16 cellular contexts compared by ENCODE assay signal in genomic region chr17:35789044-35789443, GRCh38. TPM values are rescaled to one million over a fixed set of nuclear protein-coding genes. Genes with fewer than 3 reads are reported as not detected.
DNase-seq lines count a peak whose midpoint lies in the region; ATAC-seq and TF ChIP-seq lines count a peak whose summit lies in the region.
"Had no signal": no experiment of that assay in that cellular context is flagged by ENCODE, and none has a peak within 500 bp of the region (broad histone marks: within the 10 kb centered on the region; RNA-seq: fewer than 3 reads in every experiment).

No MANE protein-coding gene starts in this region.

- no peaks in the 10 kb centered on the region for H3K36me3 ChIP-seq in PC-3 (ENCODE audit: low read depth, low read length)
- no peaks in the 10 kb centered on the region for H3K36me3 ChIP-seq in suprapubic skin

- no peak overlapping the region for H3K27ac Mint-ChIP-seq in effector memory CD8-positive, alpha-beta T cell
- H3K27ac Mint-ChIP-seq: activated CD4-positive, alpha-beta T cell treated with anti-CD3 and anti-CD28 coated beads for 36 hours; CD14-positive monocyte had no signal

- peaks cover 40 to 41% of the 10 kb centered on the region in 2 donors for H3K27me3 Mint-ChIP-seq in effector memory CD8-positive, alpha-beta T cell

- no peaks in the 10 kb centered on the region for H4K20me1 ChIP-seq in PC-3 (ENCODE audit: low read length)

- TF ChIP-seq CTCF in PC-3 (conservative IDR thresholded peaks at IDR 0.05; ENCODE audit: low read depth, low read length) (no peak), suprapubic skin (IDR thresholded peaks at IDR 0.05) (no peak)

- H3K9ac ChIP-seq in PC-3 (ENCODE audit: low read length) = peak overlapping the region; percentile 46

- H2AFZ ChIP-seq in PC-3 (ENCODE audit: low read length) = peak overlapping the region; percentile 23; the same call in 1 of the 2 replicates

- H3K27me3 ChIP-seq in PC-3 (ENCODE audit: low read length) (no peaks in the 10 kb centered on the region), suprapubic skin (peaks cover 4% of the 10 kb centered on the region)

- H3K79me2 ChIP-seq in PC-3 (ENCODE audit: low read length) = no peaks in the 10 kb centered on the region

- H3F3A ChIP-seq in PC-3 (ENCODE audit: low read length, unreplicated experiment) = no peaks in the 10 kb centered on the region

- intact Hi-C loops in PC-3 (cut with micrococcal nuclease) = no loop called here

- TF ChIP-seq EP300 in suprapubic skin (IDR thresholded peaks at IDR 0.05) = no peak

- H3K9me3 ChIP-seq in PC-3 (ENCODE audit: low read length) = no peaks in the 10 kb centered on the region
- no peaks in the 10 kb centered on the region for H3K9me3 ChIP-seq in suprapubic skin

- H3K36me3 Mint-ChIP-seq in effector memory CD8-positive, alpha-beta T cell (ENCODE audit: insufficient read depth) = no peaks in the 10 kb centered on the region
- H3K36me3 Mint-ChIP-seq: CD14-positive monocyte had no signal

- DNase-seq in PC-3 (no peak), mesenteric fat pad (ENCODE audit: low spot score) (peak; percentile 11), suprapubic skin (ENCODE audit: low spot score in 2 of 2) (peak in 1 of 2 donors; percentile 26)
- no peak for DNase-seq in stimulated activated CD4-positive, alpha-beta T cell treated with anti-CD3 and anti-CD28 coated beads, Interleukin-2, amount 100 ng/mL, for 48 hours
- DNase-seq in effector memory CD8-positive, alpha-beta T cell = no peak
- DNase-seq: activated CD4-positive, alpha-beta T cell treated with anti-CD3 and anti-CD28 coated beads for 36 hours; activated T-cell treated with anti-CD3 and anti-CD28 coated beads, Interleukin-2, amount 50 U/mL, for 1 hour; GOT3; stimulated activated naive CD8-positive, alpha-beta T cell treated with anti-CD3 and anti-CD28 coated beads, Interleukin-15, Interleukin-2, amounts not matched to agents 100 U/mL and 50 U/mL, for 24 hours; SW 1271 had no signal

- H3K4me3 Mint-ChIP-seq in effector memory CD8-positive, alpha-beta T cell = no peak overlapping the region
- H3K4me3 Mint-ChIP-seq: activated CD4-positive, alpha-beta T cell treated with anti-CD3 and anti-CD28 coated beads for 36 hours; CD14-positive monocyte had no signal

- 29% methylated on average over 2 of the region's 2 CpGs for WGBS in suprapubic skin

- ATAC-seq in PC-3 = peak; percentile 4; the same call in 1 of the 2 replicates
- no peak for ATAC-seq in HG02852 (IDR thresholded peaks at IDR 0.05; ENCODE audit: unreplicated experiment)
- ATAC-seq in effector memory CD8-positive, alpha-beta T cell (replicated peaks) = no peak
- ATAC-seq in HG03108 (IDR thresholded peaks at IDR 0.05; ENCODE audit: unreplicated experiment) = no peak

- POLR2A ChIA-PET in PC-3 (lab: Charles Lee; ENCODE audit: unreplicated experiment) = no interaction called here

- peak overlapping the region; percentile 67 for H3K4me2 ChIP-seq in PC-3 (ENCODE audit: low read length)

- H3K9me2 ChIP-seq in PC-3 (replicated peaks; ENCODE audit: low read length) = no peaks in the 10 kb centered on the region

- H3K4me1 ChIP-seq in PC-3 (ENCODE audit: insufficient read depth, low read length) (peaks cover 46% of the 10 kb centered on the region), suprapubic skin (peaks cover 72% of the 10 kb centered on the region)

- H3K27ac ChIP-seq in PC-3 (ENCODE audit: low read length) = peak overlapping the region; percentile 93
- peak overlapping the region; percentile 19 for H3K27ac ChIP-seq in cingulate gyrus (ENCODE audit: low read depth, low read length)
- H3K27ac ChIP-seq in suprapubic skin = peak overlapping the region; percentile 76

- BruUV-seq in PC-3 (replicated peaks; lab: Mats Ljungman, UMichigan) = no TSS peak

- no peak overlapping the region for H3K4me3 ChIP-seq in PC-3 (ENCODE audit: low read length)
- H3K4me3 ChIP-seq in suprapubic skin = no peak overlapping the region
- H3K4me3 ChIP-seq: lung had no signal

- no peaks in the 10 kb centered on the region for H3K9me3 Mint-ChIP-seq in effector memory CD8-positive, alpha-beta T cell

- TF ChIP-seq POLR2A in suprapubic skin (IDR thresholded peaks at IDR 0.05) = no peak

- CTCF ChIA-PET in PC-3 (lab: Charles Lee) = interaction anchor here (0.5 to 1.1 kb wide), 3 partner anchors 11 to 165 kb away, joined by 3 to 6 read pairs (median 6); no protein-coding TSS in a partner anchor

- H3K4me1 Mint-ChIP-seq in effector memory CD8-positive, alpha-beta T cell (ENCODE audit: low read depth in 2 of 2) = no peaks in the 10 kb centered on the region
- H3K4me1 Mint-ChIP-seq: CD14-positive monocyte had no signal

RNA-seq across cellular contexts. Expression of gene MMP28, which starts 6.4 kb away (rescaled TPM):
- total RNA-seq in PC-3 (2014; rRNA removed) = 1.6 and 2.4 TPM in 2 replicates
- total RNA-seq in mesenteric fat pad = 51.7 TPM
- 100 to 1,000 TPM in 2 of 4 donors, 10 to 100 TPM in 2; 76.4 to 109 (median 91.0) TPM for total RNA-seq in suprapubic skin
- total RNA-seq: G401 had no signal

RNA-seq across cellular contexts. Expression of gene TAF15, which starts 20.2 kb away (rescaled TPM):
- total RNA-seq in PC-3 (2014; rRNA removed) (32.4 and 48.1 TPM in 2 replicates), mesenteric fat pad (146 TPM), suprapubic skin (100 to 1,000 TPM in 1 of 4 donors, 10 to 100 TPM in 3; 52.0 to 149 (median 58.8) TPM)

RNA-seq across cellular contexts. Expression of gene C17orf50, which starts 28.4 kb away (rescaled TPM):
- total RNA-seq in PC-3 (2014; rRNA removed) = not detected in 2 replicates
- total RNA-seq in mesenteric fat pad = not detected
- total RNA-seq in suprapubic skin = not detected
- total RNA-seq: activated CD4-positive, alpha-beta T cell treated with anti-CD3 and anti-CD28 coated beads for 36 hours; G401 had no signal

RNA-seq across cellular contexts. Expression of gene GAS2L2, which starts 36.0 kb away (rescaled TPM):
- total RNA-seq in PC-3 (2014; rRNA removed) (not detected in 2 replicates), mesenteric fat pad (1.2 TPM), suprapubic skin (under 1 TPM in 2 of 4 donors, not detected in 2; 0.24 to 0.49 TPM)
- total RNA-seq: G401 had no signal

RNA-seq across cellular contexts. Expression of gene RASL10B, which starts 57.6 kb away (rescaled TPM):
- total RNA-seq in PC-3 (2014; rRNA removed) (0.52 and 0.77 TPM in 2 replicates), mesenteric fat pad (24.3 TPM), suprapubic skin (1 to 10 TPM in 3 of 4 donors, under 1 TPM in 1; 0.94 to 2.5 (median 1.9) TPM)

Comparison
In these comparisons a context has a peak if more than half of its experiments do, and no peak if none do; other contexts are left out.
1. H3K27ac ChIP-seq: peak in every context shown above with its lines; median percentile 93 in PC-3; 76 in suprapubic skin; 19 in cingulate gyrus.
2. RNA of gene MMP28, which starts 6.4 kb away (total RNA-seq): 76.4 to 109 TPM in suprapubic skin and 51.7 TPM in mesenteric fat pad (single experiment); 1.6 to 2.4 TPM in PC-3; every median in the first group is over 10 times any median in the second.